ENCODE assay signal across 9 cellular contexts in genomic region chr17:42919522-42920077, GRCh38. TPM values are rescaled to one million over a fixed set of nuclear protein-coding genes. Genes with fewer than 3 reads are reported as not detected.
"Had no signal": no experiment of that assay in that cellular context is flagged by ENCODE, and none has a peak within 500 bp of the region (broad histone marks: within the 10 kb centered on the region; RNA-seq: fewer than 3 reads in every experiment).

No MANE protein-coding gene starts in this region.

RNA-seq across cellular contexts. Expression of gene G6PC1, which starts 19.0 kb away (rescaled TPM):
- total RNA-seq: activated CD4-positive, alpha-beta memory T cell treated with anti-CD3 and anti-CD28 coated beads, Interleukin-2, amount 10 ng/mL, durations not matched to agents 7 days and 5 days; activated CD4-positive, alpha-beta T cell treated with anti-CD3 and anti-CD28 coated beads for 36 hours; activated CD8-positive, alpha-beta memory T cell treated with anti-CD3 and anti-CD28 coated beads for 36 hours; activated naive CD4-positive, alpha-beta T cell treated with anti-CD3 and anti-CD28 coated beads for 36 hours; activated T-helper 17 cell treated with anti-CD3 and anti-CD28 coated beads, Interleukin-2, amount 50 U/mL, for 72 hours; astrocyte; cardiac muscle cell; NCI-H460; Right ventricle myocardium inferior had no signal
- polyA plus RNA-seq: cardiac muscle cell had no signal
